28 cellular contexts compared by ENCODE assay signal in the genomic region with DNA sequence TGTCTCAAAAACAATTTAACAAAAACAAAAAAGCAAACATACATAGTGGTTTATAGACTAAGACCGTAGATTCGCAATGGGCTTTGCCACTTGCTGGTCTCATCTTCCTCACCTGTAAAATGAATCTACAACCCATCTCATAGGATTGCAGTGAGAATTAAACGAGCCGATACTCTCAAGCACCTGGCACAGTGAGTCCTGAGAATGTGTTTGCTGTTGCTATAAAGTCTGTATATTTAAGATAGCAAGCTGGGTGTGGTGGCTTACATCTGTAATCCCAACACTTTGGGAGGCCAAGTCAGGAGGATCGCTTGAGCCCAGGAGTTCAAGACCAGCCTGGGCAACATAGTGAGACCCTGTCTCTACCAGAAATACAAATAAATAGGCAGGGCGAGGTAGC. TPM values are rescaled to one million over a fixed set of nuclear protein-coding genes. Genes with fewer than 3 reads are reported as not detected.
DNase-seq lines count a peak whose midpoint lies in the region; ATAC-seq and TF ChIP-seq lines count a peak whose summit lies in the region.
"Had no signal": no experiment of that assay in that cellular context is flagged by ENCODE, and none has a peak within 500 bp of the region (broad histone marks: within the 10 kb centered on the region; RNA-seq: fewer than 3 reads in every experiment).

No MANE protein-coding gene starts in this region.

- H3K27me3 Mint-ChIP-seq in glutamatergic neuron (ENCODE audit: unreplicated experiment) (peaks cover 7% of the 10 kb centered on the region), nephron progenitor cell (ENCODE audit: low read depth, poor library complexity) (peaks cover 71% of the 10 kb centered on the region), osteocyte (ENCODE audit: unreplicated experiment) (no peaks in the 10 kb centered on the region)
- peaks cover 46 to 83% of the 10 kb centered on the region in 2 donors for H3K27me3 Mint-ChIP-seq in effector memory CD8-positive, alpha-beta T cell

- H3K9me3 ChIP-seq in mucosa of descending colon, result no peaks in the 10 kb centered on the region
- H3K9me3 ChIP-seq: BE2C, BLaER1 had no signal

- no peak for DNase-seq in glutamatergic neuron
- no peak for DNase-seq in mucosa of descending colon
- DNase-seq in nephron progenitor cell, result no peak
- DNase-seq in osteocyte (ENCODE audit: extremely low spot score, unreplicated experiment), result no peak
- DNase-seq in activated CD4-positive, alpha-beta T cell treated with anti-CD3 and anti-CD28 coated beads, Interleukin-2, amount 50 U/mL, for 1 hour, result no peak
- DNase-seq in effector memory CD8-positive, alpha-beta T cell, result no peak
- DNase-seq: 8988T; ACHN; BE2C; C1 segment of cervical spinal cord; CD4-positive, alpha-beta memory T cell; CD4-positive, CD25-positive, alpha-beta regulatory T cell; CD8-positive, alpha-beta memory T cell; COR-L47; DMS 273 treated with DMSO at 0.1 percent for 48 hours; DMS153; DMS53; DMS79; DND-41; EL; GDM1 had no signal

- TF ChIP-seq CTCF in glutamatergic neuron (IDR thresholded peaks at IDR 0.05; ENCODE audit: partially characterized antibody, unreplicated experiment) (no peak), mucosa of descending colon (IDR thresholded peaks at IDR 0.05) (no peak), nephron progenitor cell (IDR thresholded peaks at IDR 0.05) (no peak), osteocyte (IDR thresholded peaks at IDR 0.05) (no peak)

- H3K36me3 Mint-ChIP-seq in glutamatergic neuron (ENCODE audit: unreplicated experiment) (no peaks in the 10 kb centered on the region), nephron progenitor cell (ENCODE audit: low read depth) (peaks cover 9% of the 10 kb centered on the region), osteocyte (ENCODE audit: unreplicated experiment) (peaks cover 4% of the 10 kb centered on the region)
- H3K36me3 Mint-ChIP-seq in effector memory CD8-positive, alpha-beta T cell (ENCODE audit: insufficient read depth), result peaks cover 3% of the 10 kb centered on the region
- H3K36me3 Mint-ChIP-seq: CD14-positive monocyte; CD4-positive, alpha-beta memory T cell; CD4-positive, CD25-positive, alpha-beta regulatory T cell; CD8-positive, alpha-beta memory T cell had no signal

- H3K4me3 Mint-ChIP-seq in glutamatergic neuron (ENCODE audit: unreplicated experiment) (peak overlapping the region; percentile 3), nephron progenitor cell (peak overlapping the region; percentile 5), osteocyte (ENCODE audit: unreplicated experiment) (no peak overlapping the region)
- H3K4me3 Mint-ChIP-seq in effector memory CD8-positive, alpha-beta T cell, result no peak overlapping the region
- H3K4me3 Mint-ChIP-seq: CD14-positive monocyte; CD4-positive, alpha-beta memory T cell; CD4-positive, CD25-positive, alpha-beta regulatory T cell had no signal

- H3K4me3 ChIP-seq in mucosa of descending colon, result no peak overlapping the region
- H3K4me3 ChIP-seq: BLaER1, GM12878 had no signal

- H3K27ac Mint-ChIP-seq in glutamatergic neuron (ENCODE audit: unreplicated experiment), result no peak overlapping the region
- peak overlapping the region; percentile 7 for H3K27ac Mint-ChIP-seq in nephron progenitor cell
- H3K27ac Mint-ChIP-seq in osteocyte (ENCODE audit: unreplicated experiment), result peak overlapping the region; percentile 77
- H3K27ac Mint-ChIP-seq in effector memory CD8-positive, alpha-beta T cell, result no peak overlapping the region
- H3K27ac Mint-ChIP-seq: CD14-positive monocyte; CD4-positive, alpha-beta memory T cell; CD8-positive, alpha-beta memory T cell had no signal

- ATAC-seq in mucosa of descending colon (peak; percentile 67), HG03097 (IDR thresholded peaks at IDR 0.05; ENCODE audit: low FRiP score, unreplicated experiment) (no peak), HG02759 (IDR thresholded peaks at IDR 0.05; ENCODE audit: unreplicated experiment) (no peak)
- no peak for ATAC-seq in effector memory CD8-positive, alpha-beta T cell (replicated peaks)
- ATAC-seq: GM12878 had no signal

- H3K4me1 Mint-ChIP-seq in glutamatergic neuron (ENCODE audit: low read depth, unreplicated experiment), result no peaks in the 10 kb centered on the region
- peaks cover 29% of the 10 kb centered on the region for H3K4me1 Mint-ChIP-seq in nephron progenitor cell
- H3K4me1 Mint-ChIP-seq in osteocyte (ENCODE audit: unreplicated experiment), result peaks cover 26% of the 10 kb centered on the region
- H3K4me1 Mint-ChIP-seq in effector memory CD8-positive, alpha-beta T cell (ENCODE audit: low read depth in 2 of 2), result no peaks in the 10 kb centered on the region
- H3K4me1 Mint-ChIP-seq: CD4-positive, alpha-beta memory T cell; CD4-positive, CD25-positive, alpha-beta regulatory T cell; CD8-positive, alpha-beta memory T cell had no signal

- no peaks in the 10 kb centered on the region for H3K4me1 ChIP-seq in mucosa of descending colon (ENCODE audit: low read depth)
- H3K4me1 ChIP-seq: BE2C had no signal

- H3K36me3 ChIP-seq in mucosa of descending colon (ENCODE audit: low read depth), result no peaks in the 10 kb centered on the region
- H3K36me3 ChIP-seq: BE2C, BLaER1 had no signal

- intact Hi-C loops in mucosa of descending colon (cut with DNase I, micrococcal nuclease), result no loop called here

- no peaks in the 10 kb centered on the region for H3K9me3 Mint-ChIP-seq in glutamatergic neuron (ENCODE audit: unreplicated experiment)
- no peaks in the 10 kb centered on the region for H3K9me3 Mint-ChIP-seq in nephron progenitor cell
- no peaks in the 10 kb centered on the region for H3K9me3 Mint-ChIP-seq in osteocyte (ENCODE audit: unreplicated experiment)
- no peaks in the 10 kb centered on the region for H3K9me3 Mint-ChIP-seq in effector memory CD8-positive, alpha-beta T cell
- H3K9me3 Mint-ChIP-seq: CD4-positive, alpha-beta memory T cell; CD8-positive, alpha-beta memory T cell had no signal

RNA-seq across cellular contexts. Expression of gene EXOC3L2, which starts 22.5 kb away (rescaled TPM):
- total RNA-seq in glutamatergic neuron (ENCODE audit: unreplicated experiment) (not detected), mucosa of descending colon (1 to 10 TPM in 2 of 3 donors, under 1 TPM in 1; 0.70 to 1.4 (median 1.2) TPM), osteocyte (8.4 and 11.1 TPM in 2 replicates)
- total RNA-seq: A673; CD4-positive, alpha-beta memory T cell; CD4-positive, CD25-positive, alpha-beta regulatory T cell; CD8-positive, alpha-beta memory T cell; G401; GM12878 had no signal

RNA-seq across cellular contexts. Expression of gene MARK4, which starts 28.3 kb away (rescaled TPM):
- total RNA-seq in glutamatergic neuron (ENCODE audit: unreplicated experiment) (110 TPM), mucosa of descending colon (10 to 100 TPM; 15.7 to 34.6 (median 17.0) TPM), osteocyte (61.2 and 66.5 TPM in 2 replicates)

RNA-seq across cellular contexts. Expression of gene BLOC1S3, which starts 44.1 kb away (rescaled TPM):
- total RNA-seq in glutamatergic neuron (ENCODE audit: unreplicated experiment) (8.1 TPM), mucosa of descending colon (10 to 100 TPM in 2 of 3 donors, 1 to 10 TPM in 1; 9.8 to 12.3 (median 11.6) TPM), osteocyte (16.9 and 23.1 TPM in 2 replicates)

RNA-seq across cellular contexts. Expression of gene TRAPPC6A, which starts 44.7 kb away (rescaled TPM):
- 31.6 TPM for total RNA-seq in glutamatergic neuron (ENCODE audit: unreplicated experiment)
- 10 to 100 TPM; 29.0 to 45.1 (median 37.4) TPM for total RNA-seq in mucosa of descending colon
- total RNA-seq in osteocyte, result 29.4 and 31.5 TPM in 2 replicates

Comparison
In these comparisons a context has a peak if more than half of its experiments do, and no peak if none do; other contexts are left out.
1. H3K27ac Mint-ChIP-seq: peak in nephron progenitor cell (single experiment) and osteocyte (single experiment); none in glutamatergic neuron (single experiment) and effector memory CD8-positive, alpha-beta T cell (0 of 2).
2. H3K4me3 Mint-ChIP-seq: peak in glutamatergic neuron (single experiment) and nephron progenitor cell (single experiment); none in osteocyte (single experiment) and effector memory CD8-positive, alpha-beta T cell (0 of 2).